Comparison of ENCODE assay signal across 25 cellular contexts in the genomic region with DNA sequence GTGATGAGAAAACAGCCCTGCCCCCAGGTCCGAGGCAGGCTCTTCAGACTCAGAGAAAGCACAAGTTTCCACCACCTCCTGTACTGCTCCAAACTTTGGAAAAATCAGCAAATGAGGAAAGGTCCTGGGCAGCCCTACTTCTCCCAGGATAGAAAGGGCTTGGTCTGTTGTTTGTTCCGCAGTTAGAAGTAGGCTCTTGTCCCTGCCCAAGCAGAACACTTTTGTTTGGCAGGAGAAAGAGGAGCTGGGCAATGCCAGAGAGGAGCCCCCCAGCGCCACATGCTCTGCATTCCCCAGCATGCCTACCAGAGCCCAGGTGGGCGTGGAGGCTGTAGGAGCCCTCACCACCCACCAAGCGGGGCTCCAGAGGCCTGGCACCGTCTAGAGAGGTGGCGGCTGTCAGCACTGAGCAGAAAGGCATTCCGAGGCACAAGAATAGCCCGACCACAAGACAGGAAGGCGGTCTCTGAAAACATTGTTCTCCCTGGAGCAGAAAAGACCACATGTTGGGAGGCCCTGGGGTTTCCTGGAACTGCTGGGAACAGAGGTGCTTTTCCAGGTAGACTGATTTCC.
"Had no signal": no experiment of that assay in that cellular context is flagged by ENCODE, and none has a peak within 500 bp of the region (broad histone marks: within the 10 kb centered on the region; RNA-seq: fewer than 3 reads in every experiment).

No MANE protein-coding gene starts in this region.

- DNase-seq: activated CD4-positive, alpha-beta T cell treated with anti-CD3 and anti-CD28 coated beads for 36 hours; activated CD4-positive, alpha-beta T cell treated with anti-CD3 and anti-CD28 coated beads, Interleukin-2, amount 50 U/mL, for 1 hour; activated CD8-positive, alpha-beta memory T cell treated with anti-CD3 and anti-CD28 coated beads, Interleukin-2, amount 50 U/mL, for 4 hours; activated CD8-positive, alpha-beta T cell treated with anti-CD3 and anti-CD28 coated beads for 36 hours; activated naive CD4-positive, alpha-beta T cell treated with anti-CD3 and anti-CD28 coated beads, Interleukin-2, amount 50 U/mL, for 16 hours; activated naive CD8-positive, alpha-beta T cell treated with anti-CD3 and anti-CD28 coated beads, Interleukin-2, amount 10 ng/mL, durations not matched to agents 7 days and 5 days; activated T-cell treated with anti-CD3 and anti-CD28 coated beads, Interleukin-2, amount 50 U/mL, for 72 hours; adrenal gland; anterior cingulate cortex; caudate nucleus; Karpas-422; MM.1S; NCI-H1105 treated with DMSO at 0.1 percent for 48 hours; NCI-H146; NCI-H187 treated with DMSO at 0.1 percent for 48 hours; NCI-H2081 treated with DMSO at 0.1 percent for 48 hours; NCI-H446; NCI-H524; PC-3; SIG-M5; T-cell; T-helper 2 cell; T1000 had no signal

- H3K36me3 ChIP-seq: adrenal gland had no signal

- ATAC-seq: activated CD4-positive, alpha-beta T cell treated with anti-CD3 and anti-CD28 coated beads for 36 hours; activated CD8-positive, alpha-beta T cell treated with anti-CD3 and anti-CD28 coated beads for 36 hours; activated T-cell treated with anti-CD3 and anti-CD28 coated beads, Interleukin-2, amount 50 U/mL, for 72 hours; K562; PC-3; T-cell had no signal

- H3K4me3 ChIP-seq: adrenal gland, K562 had no signal

- H3K4me1 ChIP-seq: adrenal gland had no signal

- H3K27ac ChIP-seq: adrenal gland, VCaP had no signal

- H3K9me3 ChIP-seq: adrenal gland had no signal
